ENCODE assay signal across 8 cellular contexts in the genomic region with DNA sequence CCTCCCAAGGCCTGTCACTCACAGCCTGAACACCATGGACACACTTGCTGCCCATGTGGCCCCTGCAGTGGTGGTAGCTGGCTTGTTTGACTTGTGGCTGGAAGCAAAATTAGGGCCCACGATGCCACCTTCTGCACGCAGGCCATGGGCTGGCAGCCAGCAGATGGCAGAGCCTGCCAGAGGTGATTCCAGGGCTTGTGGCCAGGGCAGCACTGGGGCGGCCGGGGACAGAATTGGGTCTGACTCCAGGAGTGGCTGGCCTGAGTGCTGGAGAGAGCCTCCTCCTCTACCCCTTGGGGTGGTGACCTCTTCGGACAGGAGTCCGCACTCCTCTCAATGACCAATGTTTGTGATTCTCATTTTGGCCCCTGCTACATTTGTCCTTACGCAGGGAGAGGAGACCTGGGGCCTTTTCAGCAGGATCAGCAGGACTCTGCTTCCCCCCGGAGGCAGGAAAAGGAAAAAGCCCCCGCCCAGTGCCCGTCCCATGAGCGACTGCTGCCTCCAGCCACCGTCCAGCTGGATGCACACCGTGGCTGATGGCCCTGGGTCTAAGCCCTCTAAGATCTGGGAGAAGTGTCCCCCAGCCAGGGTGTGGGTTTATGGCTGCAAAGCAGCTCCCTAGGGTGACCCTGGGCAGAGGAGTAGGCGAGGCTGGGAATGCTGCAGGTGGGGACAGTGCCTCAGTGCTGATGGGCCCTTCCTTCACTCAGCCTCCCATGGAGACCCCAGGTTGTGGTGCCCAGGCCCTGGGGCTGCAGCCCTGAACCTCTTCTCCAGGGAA. TPM values are rescaled to one million over a fixed set of nuclear protein-coding genes. Genes with fewer than 3 reads are reported as not detected.
A peak's percentile ranks its signal among the peaks of the same experiment; 100 is the strongest.
DNase-seq lines count a peak whose midpoint lies in the region; ATAC-seq and TF ChIP-seq lines count a peak whose summit lies in the region.

No MANE protein-coding gene starts in this region.

- TF ChIP-seq POLR2A in thyroid gland (IDR thresholded peaks at IDR 0.05) = no peak

- TF ChIP-seq CTCF in RWPE2 (IDR thresholded peaks at IDR 0.05; ENCODE audit: poor library complexity, severe bottlenecking) = peak; percentile 85
- peak; percentile 42 for TF ChIP-seq CTCF in lung (IDR thresholded peaks at IDR 0.05; ENCODE audit: control extremely low read depth, extremely low read depth)
- peak in 5 of 6 experiments; percentile 23 to 76 (median 63) for TF ChIP-seq CTCF in thyroid gland (IDR thresholded peaks at IDR 0.05)

- H3K27me3 Mint-ChIP-seq in CD4-positive, CD25-positive, alpha-beta regulatory T cell = no peaks in the 10 kb centered on the region

- H3K4me1 ChIP-seq in CD4-positive, CD25-positive, alpha-beta regulatory T cell (ENCODE audit: control insufficient read depth, insufficient read depth, low read length, poor library complexity, severe bottlenecking) = peaks cover 74% of the 10 kb centered on the region
- H3K4me1 ChIP-seq in RWPE2 (ENCODE audit: insufficient read depth, poor library complexity, severe bottlenecking) = peaks cover 53% of the 10 kb centered on the region
- peaks cover 4 to 39% of the 10 kb centered on the region in 2 donors for H3K4me1 ChIP-seq in lung (ENCODE audit: control insufficient read depth in 2 of 2, insufficient read depth in 2 of 2, low read length in 2 of 2)
- H3K4me1 ChIP-seq in thyroid gland = peaks cover 61 to 74% of the 10 kb centered on the region in 2 donors

- peaks cover 11 to 79% (median 27%) of the 10 kb centered on the region in 4 donors for H3K4me1 Mint-ChIP-seq in CD4-positive, CD25-positive, alpha-beta regulatory T cell

- no peaks in the 10 kb centered on the region for H3K36me3 ChIP-seq in CD4-positive, CD25-positive, alpha-beta regulatory T cell (ENCODE audit: control insufficient read depth, insufficient read depth, low read length)
- H3K36me3 ChIP-seq in H7 (replicated peaks; ENCODE audit: control insufficient read depth, insufficient read depth, low read length) (no peaks in the 10 kb centered on the region), RWPE2 (ENCODE audit: low read depth) (no peaks in the 10 kb centered on the region), lung (ENCODE audit: control insufficient read depth in 2 of 2, insufficient read depth in 2 of 2, low read length in 2 of 2) (no peaks in the 10 kb centered on the region), thyroid gland (no peaks in the 10 kb centered on the region)

- WGBS in lung, 2 donors = 29 to 53% methylated on average over 14 of the region's 14 CpGs
- WGBS in thyroid gland, 2 donors = 20 to 27% methylated on average over 7 to 13 of the region's 14 CpGs

- H3K27ac ChIP-seq in CD4-positive, CD25-positive, alpha-beta regulatory T cell (ENCODE audit: insufficient read depth, low read length, poor library complexity, severe bottlenecking) = peak overlapping the region; percentile 63
- H3K27ac ChIP-seq in RWPE2 (ENCODE audit: poor library complexity, severe bottlenecking) (peak overlapping the region; percentile 99), lung (ENCODE audit: low read depth in 1 of 2, low read length in 1 of 2) (peak overlapping the region; percentile 52 to 89), thyroid gland (peak overlapping the region; percentile 82 to 98 (median 97))

- H3K27me3 ChIP-seq in CD4-positive, CD25-positive, alpha-beta regulatory T cell (ENCODE audit: control insufficient read depth, insufficient read depth, low read length) = no peaks in the 10 kb centered on the region
- H3K27me3 ChIP-seq in H7 (ENCODE audit: control insufficient read depth, insufficient read depth, low read length) (no peaks in the 10 kb centered on the region), RWPE2 (ENCODE audit: insufficient read depth, poor library complexity, severe bottlenecking) (no peaks in the 10 kb centered on the region), lung (ENCODE audit: control insufficient read depth, insufficient read depth) (no peaks in the 10 kb centered on the region), thyroid gland (no peaks in the 10 kb centered on the region)

- intact Hi-C loops in thyroid gland (cut with DNase I) = loop anchor here (5.0 kb wide), 2 partner anchors 51 to 66 kb away; no protein-coding TSS in a partner anchor

- no peaks in the 10 kb centered on the region for H3K9me3 ChIP-seq in CD4-positive, CD25-positive, alpha-beta regulatory T cell (ENCODE audit: control insufficient read depth in 2 of 2, low read length in 2 of 2)
- H3K9me3 ChIP-seq in RWPE2 (ENCODE audit: severe bottlenecking) (no peaks in the 10 kb centered on the region), lung (ENCODE audit: control insufficient read depth in 2 of 2, insufficient read depth in 1 of 2, low read length in 1 of 2) (no peaks in the 10 kb centered on the region), thyroid gland (no peaks in the 10 kb centered on the region)

- DNase-seq in CD4-positive, CD25-positive, alpha-beta regulatory T cell = no peak
- DNase-seq in H7 = peak; percentile 90
- no peak for DNase-seq in RWPE2 (ENCODE audit: low spot score)
- DNase-seq in dermis blood vessel endothelial cell = peak; percentile 83
- DNase-seq in lung (ENCODE audit: low spot score) = peak; percentile 69
- DNase-seq in thyroid gland = peak; percentile 90 to 91
- no peak for DNase-seq in NCI-H2107 (lab: John Stamatoyannopoulos, UW)

- H3K4me3 Mint-ChIP-seq in CD4-positive, CD25-positive, alpha-beta regulatory T cell = peak overlapping the region; percentile 44 to 95 (median 55)

- no peaks in the 10 kb centered on the region for H3K9me3 Mint-ChIP-seq in CD4-positive, CD25-positive, alpha-beta regulatory T cell

- H3K27ac Mint-ChIP-seq in CD4-positive, CD25-positive, alpha-beta regulatory T cell = peak overlapping the region; percentile 43 to 74 (median 55)

- no peak overlapping the region for H3K4me3 ChIP-seq in CD4-positive, CD25-positive, alpha-beta regulatory T cell (ENCODE audit: low read depth, low read length)
- no peak overlapping the region for H3K4me3 ChIP-seq in H7 (ENCODE audit: insufficient read depth, low read depth, low read length)
- no peak overlapping the region for H3K4me3 ChIP-seq in RWPE2 (ENCODE audit: severe bottlenecking)
- no peak overlapping the region for H3K4me3 ChIP-seq in lung
- no peak overlapping the region for H3K4me3 ChIP-seq in thyroid gland (replicated peaks in 1 of 3)

- no peak for ATAC-seq in CD4-positive, CD25-positive, alpha-beta regulatory T cell (ENCODE audit: low read depth in 2 of 2)
- ATAC-seq in RWPE2 (ENCODE audit: low read depth) (peak; percentile 16; the same call in 2 of the 3 replicates), lung (ENCODE audit: insufficient read depth, low FRiP score) (no peak), GM21576 (IDR thresholded peaks at IDR 0.05; ENCODE audit: unreplicated experiment) (no peak)

- no peaks in the 10 kb centered on the region for H3K36me3 Mint-ChIP-seq in CD4-positive, CD25-positive, alpha-beta regulatory T cell

RNA-seq across cellular contexts. Expression of a gene that starts 26.5 kb away (rescaled TPM):
- 40.2 TPM for total RNA-seq in CD4-positive, CD25-positive, alpha-beta regulatory T cell
- 10 to 100 TPM; 17.8 to 24.4 (median 19.9) TPM for polyA plus RNA-seq in CD4-positive, CD25-positive, alpha-beta regulatory T cell
- total RNA-seq in H7 (2014; rRNA removed; shearing (Covaris generic)) = 18.8 and 19.3 TPM in 2 replicates
- total RNA-seq in dermis blood vessel endothelial cell = 25.9 and 35.9 TPM in 2 replicates
- total RNA-seq in lung = 10 to 100 TPM; 34.0 to 38.7 TPM
- polyA plus RNA-seq in lung = 10 to 100 TPM; 30.0 to 30.2 TPM
- total RNA-seq in thyroid gland = 10 to 100 TPM; 31.6 to 49.7 (median 44.1) TPM

RNA-seq across cellular contexts. Expression of a gene that starts 54.5 kb away (rescaled TPM):
- 403 TPM for total RNA-seq in CD4-positive, CD25-positive, alpha-beta regulatory T cell
- polyA plus RNA-seq in CD4-positive, CD25-positive, alpha-beta regulatory T cell = 100 to 1,000 TPM in 1 of 4 donors, 10 to 100 TPM in 3; 62.1 to 123 (median 76.6) TPM
- 54.2 and 123 TPM in 2 replicates for total RNA-seq in H7 (2014; rRNA removed; shearing (Covaris generic))
- total RNA-seq in dermis blood vessel endothelial cell (146 and 173 TPM in 2 replicates), lung (100 to 1,000 TPM; 155 to 190 TPM), thyroid gland (100 to 1,000 TPM in 3 of 4 donors, 10 to 100 TPM in 1; 93.0 to 309 (median 134) TPM)
- polyA plus RNA-seq in lung = 100 to 1,000 TPM in 1 of 2 donors, 10 to 100 TPM in 1; 55.3 to 188 TPM

Comparison
In these comparisons a context has a peak if more than half of its experiments do, and no peak if none do; other contexts are left out.
1. DNase-seq: peak in H7 (single experiment), dermis blood vessel endothelial cell (single experiment), lung (single experiment) and thyroid gland (2 of 2); none in CD4-positive, CD25-positive, alpha-beta regulatory T cell (0 of 3), RWPE2 (single experiment) and NCI-H2107 (single experiment).
2. Peak in every context shown above with its lines, with median percentiles within 50 percentile points of each other: H3K27ac ChIP-seq and CTCF ChIP-seq.